Comparison of ENCODE assay signal across 15 cellular contexts in genomic region chrY:13804124-13805056, GRCh38.
DNase-seq lines count a peak whose midpoint lies in the region; ATAC-seq and TF ChIP-seq lines count a peak whose summit lies in the region.
"Had no signal": no experiment of that assay in that cellular context is flagged by ENCODE, and none has a peak within 500 bp of the region (broad histone marks: within the 10 kb centered on the region; RNA-seq: fewer than 3 reads in every experiment).

No MANE protein-coding gene starts in this region.

- H3K4me3 Mint-ChIP-seq in activated naive CD4-positive, alpha-beta T cell treated with anti-CD3 and anti-CD28 coated beads for 36 hours, result no peak overlapping the region
- H3K4me3 Mint-ChIP-seq in T-helper 17 cell (no peak overlapping the region), endodermal cell (no peak overlapping the region)
- H3K4me3 Mint-ChIP-seq in naive thymus-derived CD4-positive, alpha-beta T cell, result peak overlapping the region in 3 of 10 donors; percentile 50 to 71 (median 52)
- H3K4me3 Mint-ChIP-seq: CD14-positive monocyte had no signal

- H3K27ac ChIP-seq in endodermal cell (ENCODE audit: low read depth, low read length), result no peak overlapping the region
- H3K27ac ChIP-seq in naive thymus-derived CD4-positive, alpha-beta T cell (ENCODE audit: low read depth, low read length), result no peak overlapping the region

- no peak for TF ChIP-seq CTCF in endodermal cell (conservative IDR thresholded peaks at IDR 0.05)

- CTCF ChIA-PET in activated naive CD4-positive, alpha-beta T cell treated with anti-CD3 and anti-CD28 coated beads for 36 hours (lab: Charles Lee), result no interaction called here
- CTCF ChIA-PET in naive thymus-derived CD4-positive, alpha-beta T cell (lab: Charles Lee), result no interaction called here

- peaks cover 4% of the 10 kb centered on the region for H3K36me3 Mint-ChIP-seq in activated naive CD4-positive, alpha-beta T cell treated with anti-CD3 and anti-CD28 coated beads for 36 hours (ENCODE audit: low read depth)
- H3K36me3 Mint-ChIP-seq in T-helper 17 cell (ENCODE audit: low read depth) (peaks cover 2% of the 10 kb centered on the region), endodermal cell (ENCODE audit: low read depth) (no peaks in the 10 kb centered on the region)
- H3K36me3 Mint-ChIP-seq in naive thymus-derived CD4-positive, alpha-beta T cell, result peaks cover 0 to 12% (median 0%) of the 10 kb centered on the region in 5 donors

- H3K27ac Mint-ChIP-seq in activated naive CD4-positive, alpha-beta T cell treated with anti-CD3 and anti-CD28 coated beads for 36 hours, result peak overlapping the region; percentile 81
- H3K27ac Mint-ChIP-seq in T-helper 17 cell (peak overlapping the region; percentile 29), endodermal cell (no peak overlapping the region)
- H3K27ac Mint-ChIP-seq in naive thymus-derived CD4-positive, alpha-beta T cell, result peak overlapping the region in 5 of 9 donors; percentile 42 to 81 (median 69)
- H3K27ac Mint-ChIP-seq: CD14-positive monocyte had no signal

- intact Hi-C loops in activated naive CD4-positive, alpha-beta T cell treated with anti-CD3 and anti-CD28 coated beads for 36 hours (cut with micrococcal nuclease), result loop anchor here (1.0 to 5.0 kb wide), 4 partner anchors 53 to 1638 kb away; no protein-coding TSS in a partner anchor
- intact Hi-C loops in naive thymus-derived CD4-positive, alpha-beta T cell (cut with micrococcal nuclease), result loop anchor here (2.0 to 5.0 kb wide), 2 partner anchors 52 to 54 kb away; no protein-coding TSS in a partner anchor

- no peaks in the 10 kb centered on the region for H3K9me3 Mint-ChIP-seq in activated naive CD4-positive, alpha-beta T cell treated with anti-CD3 and anti-CD28 coated beads for 36 hours
- H3K9me3 Mint-ChIP-seq in endodermal cell, result no peaks in the 10 kb centered on the region
- H3K9me3 Mint-ChIP-seq in naive thymus-derived CD4-positive, alpha-beta T cell, result peaks cover 0 to 9% (median 0%) of the 10 kb centered on the region in 11 donors

- no peaks in the 10 kb centered on the region for H3K27me3 Mint-ChIP-seq in activated naive CD4-positive, alpha-beta T cell treated with anti-CD3 and anti-CD28 coated beads for 36 hours (ENCODE audit: low read depth)
- no peaks in the 10 kb centered on the region for H3K27me3 Mint-ChIP-seq in T-helper 17 cell
- no peaks in the 10 kb centered on the region for H3K27me3 Mint-ChIP-seq in endodermal cell (ENCODE audit: insufficient read depth)
- no peaks in the 10 kb centered on the region for H3K27me3 Mint-ChIP-seq in naive thymus-derived CD4-positive, alpha-beta T cell

- peaks cover 6% of the 10 kb centered on the region for H3K4me1 ChIP-seq in endodermal cell (ENCODE audit: control insufficient read depth, insufficient read depth, low read length)
- H3K4me1 ChIP-seq in naive thymus-derived CD4-positive, alpha-beta T cell (ENCODE audit: control insufficient read depth in 2 of 2, insufficient read depth in 2 of 2, low read length in 2 of 2), result no peaks in the 10 kb centered on the region
- H3K4me1 ChIP-seq: Caco-2 had no signal

- H3K9me3 ChIP-seq in T-helper 17 cell (ENCODE audit: control insufficient read depth, low read length, poor library complexity, severe bottlenecking) (no peaks in the 10 kb centered on the region), endodermal cell (ENCODE audit: control insufficient read depth, low read length) (peaks cover 28% of the 10 kb centered on the region)
- no peaks in the 10 kb centered on the region for H3K9me3 ChIP-seq in naive thymus-derived CD4-positive, alpha-beta T cell (ENCODE audit: control insufficient read depth in 2 of 3, low read length in 3 of 3)
- H3K9me3 ChIP-seq: Caco-2 had no signal

- H3K4me1 Mint-ChIP-seq in activated naive CD4-positive, alpha-beta T cell treated with anti-CD3 and anti-CD28 coated beads for 36 hours (ENCODE audit: low read depth), result peaks cover 30% of the 10 kb centered on the region
- peaks cover 7% of the 10 kb centered on the region for H3K4me1 Mint-ChIP-seq in T-helper 17 cell
- H3K4me1 Mint-ChIP-seq in endodermal cell, result no peaks in the 10 kb centered on the region
- peaks cover 0 to 30% (median 5%) of the 10 kb centered on the region in 7 donors for H3K4me1 Mint-ChIP-seq in naive thymus-derived CD4-positive, alpha-beta T cell

- peak overlapping the region; percentile 45 for H3K4me3 ChIP-seq in endodermal cell (ENCODE audit: low read length)
- no peak overlapping the region for H3K4me3 ChIP-seq in naive thymus-derived CD4-positive, alpha-beta T cell (ENCODE audit: low read length)
- H3K4me3 ChIP-seq: GM12878 had no signal

- WGBS in endodermal cell (ENCODE audit: insufficient coverage in 1 of 2, insufficient read length in 1 of 2), 2 experiments, result 14 to 39% methylated on average over 5 to 16 of the region's 17 CpGs

- ATAC-seq in T-helper 17 cell, result no peak
- no peak for ATAC-seq in naive thymus-derived CD4-positive, alpha-beta T cell
- ATAC-seq: GM12878, PC-3 had no signal

- H3K36me3 ChIP-seq in endodermal cell (ENCODE audit: control insufficient read depth, insufficient read depth, low read length), result peaks cover 32% of the 10 kb centered on the region
- H3K36me3 ChIP-seq in naive thymus-derived CD4-positive, alpha-beta T cell (ENCODE audit: control insufficient read depth in 2 of 3, insufficient read depth in 3 of 3, low read length in 3 of 3), result no peaks in the 10 kb centered on the region

- POLR2A ChIA-PET in naive thymus-derived CD4-positive, alpha-beta T cell (lab: Charles Lee), result interaction anchor here (2.1 kb wide), 1 partner anchor 100 kb away, joined by 6 read pairs; the partner anchor contains the start of gene TMSB4Y

- no peaks in the 10 kb centered on the region for H3K27me3 ChIP-seq in endodermal cell (ENCODE audit: control insufficient read depth, insufficient read depth, low read length, poor library complexity, severe bottlenecking)
- H3K27me3 ChIP-seq in naive thymus-derived CD4-positive, alpha-beta T cell (ENCODE audit: control insufficient read depth in 2 of 2, insufficient read depth in 2 of 2, low read length in 2 of 2), result no peaks in the 10 kb centered on the region

- DNase-seq in activated naive CD4-positive, alpha-beta T cell treated with anti-CD3 and anti-CD28 coated beads for 36 hours, result no peak
- no peak for DNase-seq in activated naive CD4-positive, alpha-beta T cell treated with Interleukin-2 at 50 U/mL for 16 hours
- DNase-seq in T-helper 17 cell, result no peak
- no peak for DNase-seq in endodermal cell
- no peak for DNase-seq in naive thymus-derived CD4-positive, alpha-beta T cell
- DNase-seq in H4 (ENCODE audit: low spot score), result no peak
- no peak for DNase-seq in stimulated activated CD4-positive, alpha-beta T cell treated with anti-CD3 and anti-CD28 coated beads, Interleukin-1b, Interleukin-23, amount 100 ng/mL, for 48 hours
- no peak for DNase-seq in erythroblast (lab: John Stamatoyannopoulos, UW)
- DNase-seq: Caco-2, NCI-H146, NCI-H2081 treated with DMSO at 0.1 percent for 48 hours, NCI-H69, PC-3 had no signal

- H3K9ac ChIP-seq in endodermal cell (ENCODE audit: extremely low read depth, low read length, poor library complexity, severe bottlenecking), result peak overlapping the region; percentile 23

- TF ChIP-seq POLR2A in erythroblast (IDR thresholded peaks at IDR 0.05; ENCODE audit: low read length), result no peak
